8 cellular contexts compared by ENCODE assay signal in the genomic region with DNA sequence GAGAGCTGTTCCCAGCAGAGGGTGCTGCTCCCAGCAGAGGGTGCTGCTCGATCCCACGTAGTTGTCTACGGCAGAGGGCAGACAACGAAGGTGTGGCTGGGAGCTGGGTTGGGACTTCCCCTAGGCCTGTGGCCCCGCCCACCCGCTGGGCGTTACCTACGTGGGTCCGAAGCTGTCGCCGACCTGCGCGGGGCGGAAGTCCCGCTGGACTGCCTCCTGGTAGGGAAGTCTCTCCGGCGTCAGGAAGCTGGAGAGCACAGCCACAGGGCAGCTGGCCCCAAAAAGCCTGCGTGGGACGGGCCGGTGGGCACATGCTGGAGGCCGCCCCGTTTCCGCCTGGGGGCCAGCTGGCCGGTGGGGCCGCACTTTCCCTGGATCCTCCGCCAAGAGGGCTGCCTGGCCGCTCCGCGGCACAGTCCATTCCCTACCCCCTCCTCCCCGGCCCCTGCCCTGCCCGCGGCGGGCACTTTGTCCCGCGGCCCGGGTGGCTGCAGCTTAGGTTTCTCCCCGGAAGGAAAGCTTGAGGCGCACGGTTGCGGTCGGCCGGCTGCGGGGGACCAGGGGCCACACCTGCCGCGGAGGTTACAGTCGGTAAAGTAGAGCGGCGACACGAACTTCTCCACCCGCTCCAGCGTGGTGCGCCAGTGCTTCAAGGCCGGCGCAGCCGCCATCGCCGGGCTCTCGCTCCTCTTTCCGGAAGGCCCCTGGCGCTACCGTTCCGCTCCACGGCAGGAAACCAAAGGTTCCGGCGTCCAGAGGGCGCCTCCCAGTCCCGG. TPM values are rescaled to one million over a fixed set of nuclear protein-coding genes. Genes with fewer than 3 reads are reported as not detected.
DNase-seq lines count a peak whose midpoint lies in the region; ATAC-seq lines count a peak whose summit lies in the region.

MAN2C1 (minus strand) TSS at position 695 of the 776 bp plus-strand sequence; CDS start at position 671, 24 bp downstream.

- H3K27ac ChIP-seq in HUES48 (ENCODE audit: low read depth, low read length) (peak within 1 kb of the TSS; percentile 98), mesendoderm (ENCODE audit: low read depth, low read length) (peak within 1 kb of the TSS; percentile 97)

- H3K27me3 Mint-ChIP-seq in activated CD8-positive, alpha-beta memory T cell treated with anti-CD3 and anti-CD28 coated beads, Interleukin-2, amount 10 ng/mL, durations not matched to agents 7 days and 5 days, result no peaks in the 10 kb centered on the region

- H3K56ac ChIP-seq in mesendoderm (ENCODE audit: low read length), result peak within 1 kb of the TSS; percentile 97

- no CpG with 5 or more reads among the region's 67 CpGs for WGBS in mesendoderm (ENCODE audit: extremely low coverage, insufficient coverage, low lambda C conversion rate)

- H3K4me3 Mint-ChIP-seq in activated CD8-positive, alpha-beta memory T cell treated with anti-CD3 and anti-CD28 coated beads, Interleukin-2, amount 10 ng/mL, durations not matched to agents 7 days and 5 days, result peak within 1 kb of the TSS; percentile 79

- DNase-seq in D341Med (ENCODE audit: low spot score), result peak; percentile 96
- peak; percentile 97 for DNase-seq in NT2/D1 (ENCODE audit: low read depth, low spot score)
- peak; percentile 96 for DNase-seq in activated CD8-positive, alpha-beta memory T cell treated with anti-CD3 and anti-CD28 coated beads, Interleukin-2, amount 10 ng/mL, durations not matched to agents 7 days and 5 days
- peak; percentile 99 for DNase-seq in mesendoderm
- peak; percentile 82 for DNase-seq in stimulated activated CD8-positive, alpha-beta memory T cell treated with anti-CD3 and anti-CD28 coated beads, Interleukin-15, amount 100 ng/mL, for 1 hour (ENCODE audit: low read depth)

- H3K79me2 ChIP-seq in mesendoderm (ENCODE audit: control insufficient read depth, insufficient read depth, low read length), result no peaks in the 10 kb centered on the region

- H3K23ac ChIP-seq in mesendoderm (ENCODE audit: low read length), result no peak within 1 kb of the TSS

- H4K5ac ChIP-seq in mesendoderm (ENCODE audit: low read length), result no peak within 1 kb of the TSS

- H3K79me1 ChIP-seq in mesendoderm (ENCODE audit: low read length), result peaks cover 6% of the 10 kb centered on the region

- H3K9ac ChIP-seq in HUES48 (ENCODE audit: low read depth, low read length) (peak within 1 kb of the TSS; percentile 89), NT2/D1 (ENCODE audit: insufficient read length, low read depth) (peak within 1 kb of the TSS; percentile 95), endocrine pancreas (ENCODE audit: control insufficient read depth, insufficient read depth, low read length) (peak within 1 kb of the TSS; percentile 85), mesendoderm (ENCODE audit: low read length) (peak within 1 kb of the TSS; percentile 92)

- ATAC-seq in GM21390 (IDR thresholded peaks at IDR 0.05; ENCODE audit: unreplicated experiment), result peak; percentile 83
- ATAC-seq in activated CD8-positive, alpha-beta memory T cell treated with anti-CD3 and anti-CD28 coated beads, Interleukin-2, amount 10 ng/mL, durations not matched to agents 7 days and 5 days, result peak; percentile 95

- peaks cover 60% of the 10 kb centered on the region for H3K36me3 ChIP-seq in HUES48 (ENCODE audit: control insufficient read depth, insufficient read depth, low read length)
- H3K36me3 ChIP-seq in NT2/D1 (ENCODE audit: insufficient read depth, insufficient read length, low read length), result peaks cover 73% of the 10 kb centered on the region
- H3K36me3 ChIP-seq in endocrine pancreas (ENCODE audit: control insufficient read depth, insufficient read depth, low read length), result no peaks in the 10 kb centered on the region
- H3K36me3 ChIP-seq in mesendoderm (ENCODE audit: control insufficient read depth, insufficient read depth, low read length), result peaks cover 5% of the 10 kb centered on the region

- peak within 1 kb of the TSS; percentile 49 for H3K4me2 ChIP-seq in mesendoderm (ENCODE audit: low read length)

- H3K27me3 ChIP-seq in HUES48 (ENCODE audit: control insufficient read depth, insufficient read depth, low read length), result no peaks in the 10 kb centered on the region
- H3K27me3 ChIP-seq in NT2/D1 (ENCODE audit: insufficient read depth, insufficient read length), result no peaks in the 10 kb centered on the region
- H3K27me3 ChIP-seq in endocrine pancreas (ENCODE audit: control insufficient read depth, insufficient read depth, low read length), result no peaks in the 10 kb centered on the region
- no peaks in the 10 kb centered on the region for H3K27me3 ChIP-seq in mesendoderm (ENCODE audit: insufficient read depth, low read length, poor library complexity)

- CTCF ChIA-PET in activated CD8-positive, alpha-beta memory T cell treated with anti-CD3 and anti-CD28 coated beads, Interleukin-2, amount 10 ng/mL, durations not matched to agents 7 days and 5 days (lab: Charles Lee), result interaction anchor here (0.6 to 5.0 kb wide), 45 partner anchors 8 to 1060 kb away, joined by 3 to 68 read pairs (median 5); partner anchors contain the start of genes COMMD4, IMP3, PTPN9 and SIN3A

- H2BK120ac ChIP-seq in mesendoderm (ENCODE audit: low read depth, low read length), result no peak within 1 kb of the TSS

- peak within 1 kb of the TSS; percentile 69 for H3K18ac ChIP-seq in mesendoderm (ENCODE audit: low read length)

- peaks cover 25% of the 10 kb centered on the region for H3K36me3 Mint-ChIP-seq in activated CD8-positive, alpha-beta memory T cell treated with anti-CD3 and anti-CD28 coated beads, Interleukin-2, amount 10 ng/mL, durations not matched to agents 7 days and 5 days

- peak within 1 kb of the TSS; percentile 90 for H3K27ac Mint-ChIP-seq in activated CD8-positive, alpha-beta memory T cell treated with anti-CD3 and anti-CD28 coated beads, Interleukin-2, amount 10 ng/mL, durations not matched to agents 7 days and 5 days

- peaks cover 9% of the 10 kb centered on the region for H3K4me1 ChIP-seq in HUES48 (ENCODE audit: control insufficient read depth, insufficient read depth, low read length)
- peaks cover 6% of the 10 kb centered on the region for H3K4me1 ChIP-seq in NT2/D1 (ENCODE audit: insufficient read depth, insufficient read length)
- no peaks in the 10 kb centered on the region for H3K4me1 ChIP-seq in endocrine pancreas (ENCODE audit: control insufficient read depth, insufficient read depth, low read length)
- H3K4me1 ChIP-seq in mesendoderm (ENCODE audit: control insufficient read depth, low read depth, low read length), result peaks cover 3% of the 10 kb centered on the region

- H3K9me3 Mint-ChIP-seq in activated CD8-positive, alpha-beta memory T cell treated with anti-CD3 and anti-CD28 coated beads, Interleukin-2, amount 10 ng/mL, durations not matched to agents 7 days and 5 days (ENCODE audit: low read depth), result no peaks in the 10 kb centered on the region

- peak within 1 kb of the TSS; percentile 84 for H3K4me3 ChIP-seq in HUES48 (ENCODE audit: low read depth, low read length)
- H3K4me3 ChIP-seq in NT2/D1 (ENCODE audit: insufficient read length, low read depth), result peak within 1 kb of the TSS; percentile 85
- H3K4me3 ChIP-seq in endocrine pancreas (ENCODE audit: control insufficient read depth, insufficient read depth, low read length), result peak within 1 kb of the TSS; percentile 80
- H3K4me3 ChIP-seq in mesendoderm (ENCODE audit: low read length), result peak within 1 kb of the TSS; percentile 45

- peaks cover 29% of the 10 kb centered on the region for H3K4me1 Mint-ChIP-seq in activated CD8-positive, alpha-beta memory T cell treated with anti-CD3 and anti-CD28 coated beads, Interleukin-2, amount 10 ng/mL, durations not matched to agents 7 days and 5 days

- H4K8ac ChIP-seq in mesendoderm (ENCODE audit: low read depth, low read length), result peak within 1 kb of the TSS; percentile 91

- no peaks in the 10 kb centered on the region for H3K9me3 ChIP-seq in HUES48 (ENCODE audit: control insufficient read depth, insufficient read depth, low read length)
- no peaks in the 10 kb centered on the region for H3K9me3 ChIP-seq in NT2/D1 (ENCODE audit: insufficient read depth, low read length)
- H3K9me3 ChIP-seq in endocrine pancreas (ENCODE audit: control insufficient read depth, low read length), result no peaks in the 10 kb centered on the region

- no peak within 1 kb of the TSS for H2AK5ac ChIP-seq in mesendoderm (ENCODE audit: low read length)

- peak within 1 kb of the TSS; percentile 29 for H2BK5ac ChIP-seq in mesendoderm (ENCODE audit: low read length)

- H3K4ac ChIP-seq in mesendoderm (ENCODE audit: low read depth, low read length), result peak within 1 kb of the TSS; percentile 75

- no peak within 1 kb of the TSS for H2BK15ac ChIP-seq in mesendoderm (replicated peaks; ENCODE audit: low read depth)

RNA-seq across cellular contexts. Expression of gene MAN2C1, which starts in this region (rescaled TPM):
- 100 to 1,000 TPM; 143 to 170 TPM for total RNA-seq in activated CD8-positive, alpha-beta memory T cell treated with anti-CD3 and anti-CD28 coated beads, Interleukin-2, amount 10 ng/mL, durations not matched to agents 7 days and 5 days
- 29.6 TPM for polyA plus RNA-seq in mesendoderm (2013, experiment 1 of 2)
- 27.8 TPM for polyA plus RNA-seq in mesendoderm (2013, experiment 2 of 2)

Comparison
In these comparisons a context has a peak if more than half of its experiments do, and no peak if none do; other contexts are left out.
1. Peak in every context shown above with its lines: DNase-seq, ATAC-seq, H3K4me3 ChIP-seq and H3K27ac ChIP-seq.